7 cellular contexts compared by ENCODE assay signal in the genomic region with DNA sequence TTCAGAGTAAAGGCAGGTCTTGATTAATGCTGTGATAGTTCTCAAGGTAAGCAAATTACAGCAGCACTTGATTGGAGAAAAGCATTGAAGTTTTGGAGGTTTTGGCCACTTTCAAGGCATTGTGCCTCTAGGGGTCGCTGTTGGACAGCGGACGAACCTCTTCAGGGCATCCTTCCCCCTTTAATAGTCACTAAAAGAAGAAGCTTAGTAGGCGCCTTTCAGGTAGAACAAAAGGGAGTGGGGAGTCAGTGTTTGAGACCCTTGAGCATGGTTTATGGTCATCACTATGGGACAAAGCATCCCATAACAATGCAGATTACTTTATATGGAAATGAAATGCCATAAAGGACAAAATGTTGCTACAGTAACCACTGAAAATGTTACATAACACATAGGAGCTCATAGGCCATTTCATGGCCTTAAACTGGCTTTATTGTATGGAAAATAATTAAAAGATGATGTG.
DNase-seq lines count a peak whose midpoint lies in the region; ATAC-seq, FAIRE-seq and TF ChIP-seq lines count a peak whose summit lies in the region.

No MANE protein-coding gene starts in this region.

- peak; percentile 81 for TF ChIP-seq CTCF in VCaP (conservative IDR thresholded peaks at IDR 0.05)
- TF ChIP-seq CTCF in bronchial epithelial cell (IDR thresholded peaks at IDR 0.05; ENCODE audit: insufficient read depth, low read length, severe bottlenecking) = peak; percentile 87
- peak; percentile 69 to 92 (median 86) for TF ChIP-seq CTCF in spleen (IDR thresholded peaks at IDR 0.05 in 8 of 11, conservative IDR thresholded peaks at IDR 0.05 in 3 of 11)

- no peak for TF ChIP-seq POLR2A in GM18505 (IDR thresholded peaks at IDR 0.05; ENCODE audit: borderline replicate concordance, extremely low read depth, insufficient read depth, insufficient read length)
- no peak for TF ChIP-seq POLR2A in spleen (IDR thresholded peaks at IDR 0.05)

- 1 to 11% (median 4%) methylated on average over 4 of the region's 4 CpGs for WGBS in spleen, 5 donors

- intact Hi-C loops in spleen (cut with DNase I; ENCODE audit: low total_unique reads) = no loop called here

- DNase-seq in NCI-H2171 treated with DMSO at 0.1 percent for 48 hours (lab: John Stamatoyannopoulos, UW) = peak; percentile 58
- DNase-seq in bronchial epithelial cell (ENCODE audit: low read depth) = peak; percentile 74
- DNase-seq in inferior parietal cortex (ENCODE audit: extremely low spot score) = peak; percentile 98
- peak; percentile 90 for DNase-seq in spleen

- no peaks in the 10 kb centered on the region for H3K36me3 ChIP-seq in bronchial epithelial cell (ENCODE audit: control insufficient read depth, insufficient read depth, low read length)
- H3K36me3 ChIP-seq in spleen = no peaks in the 10 kb centered on the region

- peaks cover 0 to 26% (median 10%) of the 10 kb centered on the region in 6 donors for H3K4me1 ChIP-seq in spleen

- ATAC-seq in GM18505 (IDR thresholded peaks at IDR 0.05; ENCODE audit: unreplicated experiment) (peak; percentile 55), HG03064 (IDR thresholded peaks at IDR 0.05; ENCODE audit: low read depth, unreplicated experiment) (peak; percentile 89)

- FAIRE-seq in bronchial epithelial cell (lab: Jason Lieb, UNC) = no peak

- H3K27me3 ChIP-seq in bronchial epithelial cell (ENCODE audit: control insufficient read depth, insufficient read depth, low read length) = no peaks in the 10 kb centered on the region
- H3K27me3 ChIP-seq in spleen (replicated peaks in 1 of 7) = peaks cover 0 to 5% (median 0%) of the 10 kb centered on the region in 7 donors

- peak overlapping the region; percentile 55; the same call in 1 of the 2 replicates for H3K27ac ChIP-seq in VCaP
- peak overlapping the region; percentile 66 to 86 (median 76) for H3K27ac ChIP-seq in spleen

- H3K4me3 ChIP-seq in bronchial epithelial cell (ENCODE audit: low read depth, low read length) (peak overlapping the region; percentile 34), spleen (peak overlapping the region; percentile 16 to 61 (median 35))

- no peaks in the 10 kb centered on the region for H3K9me3 ChIP-seq in spleen

Comparison
In these comparisons a context has a peak if more than half of its experiments do, and no peak if none do; other contexts are left out.
1. Peak in every context shown above with its lines: DNase-seq, ATAC-seq, H3K4me3 ChIP-seq and H3K27ac ChIP-seq.